8 cellular contexts compared by ENCODE assay signal in genomic region chr1:26693557-26694184, GRCh38.
DNase-seq lines count a peak whose midpoint lies in the region; ATAC-seq and TF ChIP-seq lines count a peak whose summit lies in the region.

No MANE protein-coding gene starts in this region.

- H3K4me1 ChIP-seq in Loucy (ENCODE audit: insufficient read depth, low read length, poor library complexity, severe bottlenecking), result peaks cover 46% of the 10 kb centered on the region

- H2AFZ ChIP-seq in Loucy (ENCODE audit: low read length), result no peak overlapping the region

- H3K36me3 ChIP-seq in Loucy (ENCODE audit: insufficient read depth, low read length), result no peaks in the 10 kb centered on the region

- H3K9me2 ChIP-seq in Loucy (replicated peaks; ENCODE audit: low read depth, low read length), result no peaks in the 10 kb centered on the region

- peak overlapping the region; percentile 96 for H3K9ac ChIP-seq in Loucy (ENCODE audit: low read depth, low read length, poor library complexity, severe bottlenecking)

- peaks cover 9% of the 10 kb centered on the region; the same call in 1 of the 2 replicates for H3F3A ChIP-seq in Loucy (ENCODE audit: low read depth)

- no peaks in the 10 kb centered on the region for H3K36me3 Mint-ChIP-seq in nephron progenitor cell (ENCODE audit: low read depth)

- ATAC-seq in GM18520 (IDR thresholded peaks at IDR 0.05; ENCODE audit: unreplicated experiment), result no peak

- TF ChIP-seq CTCF in C4-2B (conservative IDR thresholded peaks at IDR 0.05) (no peak), Loucy (conservative IDR thresholded peaks at IDR 0.05; ENCODE audit: low read length) (no peak), choroid plexus epithelial cell (conservative IDR thresholded peaks at IDR 0.05; ENCODE audit: low read depth, low read length) (no peak), nephron progenitor cell (IDR thresholded peaks at IDR 0.05) (no peak)

- H3K4me3 Mint-ChIP-seq in nephron progenitor cell, result peak overlapping the region; percentile 88

- peaks cover 9% of the 10 kb centered on the region for H4K20me1 ChIP-seq in Loucy (ENCODE audit: insufficient read depth, low read length, poor library complexity, severe bottlenecking)

- H3K27ac Mint-ChIP-seq in nephron progenitor cell, result peak overlapping the region; percentile 100

- H3K27me3 ChIP-seq in Loucy (ENCODE audit: insufficient read depth, low read length, poor library complexity, severe bottlenecking), result peaks cover 9% of the 10 kb centered on the region

- H3K27ac ChIP-seq in C4-2B, result peak overlapping the region; percentile 100

- DNase-seq in choroid plexus epithelial cell (ENCODE audit: low read depth) (no peak), nephron progenitor cell (no peak), NCI-H1930 (lab: John Stamatoyannopoulos, UW) (no peak), AG20443 (ENCODE audit: low spot score) (no peak)
- no peak for DNase-seq in activated CD8-positive, alpha-beta memory T cell treated with anti-CD3 and anti-CD28 coated beads for 24 hours

- peaks cover 3% of the 10 kb centered on the region for H3K27me3 Mint-ChIP-seq in nephron progenitor cell (ENCODE audit: low read depth, poor library complexity)

- peaks cover 41% of the 10 kb centered on the region for H3K79me2 ChIP-seq in Loucy (ENCODE audit: insufficient read depth, low read length)

- no peaks in the 10 kb centered on the region for H3K9me3 ChIP-seq in Loucy (ENCODE audit: insufficient read depth, low read depth, low read length)

- peak overlapping the region; percentile 92 for H3K4me2 ChIP-seq in Loucy (ENCODE audit: low read depth, low read length, poor library complexity, severe bottlenecking)

- H3K4me3 ChIP-seq in Loucy (ENCODE audit: low read length, poor library complexity, severe bottlenecking) (peak overlapping the region; percentile 80), choroid plexus epithelial cell (ENCODE audit: low read depth, low read length) (peak overlapping the region; percentile 59)

- peaks cover 18% of the 10 kb centered on the region for H3K9me3 Mint-ChIP-seq in nephron progenitor cell

- peaks cover 45% of the 10 kb centered on the region for H3K4me1 Mint-ChIP-seq in nephron progenitor cell
